1 cellular context compared by ENCODE assay signal in the genomic region with DNA sequence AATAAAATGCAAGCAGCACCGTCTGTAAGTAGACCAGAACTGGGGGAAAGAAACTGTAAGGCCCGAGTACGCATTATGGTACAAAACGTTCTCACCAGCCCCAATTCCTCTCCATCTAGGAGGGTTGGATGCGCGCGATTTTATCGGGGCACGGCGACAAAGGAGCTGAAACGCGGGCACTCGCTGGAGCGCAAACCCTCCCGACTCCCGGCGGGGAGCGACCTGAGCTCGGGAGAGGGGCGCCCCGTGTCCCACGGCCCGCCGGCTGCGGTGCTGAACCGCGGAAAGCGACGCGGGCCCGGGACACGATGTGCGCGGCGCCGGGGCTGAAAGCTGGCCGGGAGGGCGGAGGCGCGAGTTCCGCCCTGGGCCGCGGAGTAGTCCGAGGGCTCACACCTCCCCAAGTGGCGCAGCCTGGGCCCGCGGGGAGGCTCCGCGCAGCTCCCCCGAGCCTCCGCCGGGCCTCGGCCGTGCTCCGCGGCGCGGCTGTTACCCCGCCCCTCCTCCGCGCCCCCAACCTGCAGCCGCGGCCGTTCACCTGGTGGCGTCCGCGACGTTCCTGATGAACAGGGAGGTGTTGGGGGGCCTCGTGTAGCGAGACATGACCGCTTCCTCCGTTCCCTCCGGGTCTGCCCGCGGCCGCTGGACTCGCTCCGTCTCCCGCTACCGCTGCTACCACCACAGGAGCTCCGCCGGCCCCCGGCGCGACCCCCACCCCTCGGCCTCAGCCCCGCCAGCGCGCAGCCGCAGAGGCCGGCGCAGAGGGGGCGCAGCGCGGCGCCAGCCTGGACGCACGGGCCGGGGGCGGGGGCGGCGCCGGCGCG.
TF ChIP-seq lines count a peak whose summit lies in the region.

Gene SRSF12, minus strand, starts transcription at position 787 of the 824 bp plus-strand sequence. Its CDS starts 184 bp downstream, at position 603.

TF ChIP-seq in HepG2, 621 proteins besides CTCF, POLR2A, EP300 and RAD21 (continued from another document and continues in another):
- TF ChIP-seq FOXK1 (CRISPR knock-in tag; IDR thresholded peaks at IDR 0.05; ENCODE audit: borderline replicate concordance, low read depth), result no peak
- peak; percentile 23 for TF ChIP-seq ZNF574 (CRISPR knock-in tag; IDR thresholded peaks at IDR 0.05)
- TF ChIP-seq ZMYM2 (CRISPR knock-in tag; IDR thresholded peaks at IDR 0.05), result no peak
- no peak for TF ChIP-seq SIX1 (CRISPR knock-in tag; IDR thresholded peaks at IDR 0.05; ENCODE audit: borderline replicate concordance)
- no peak for TF ChIP-seq ZSCAN30 (CRISPR knock-in tag; IDR thresholded peaks at IDR 0.05)
- peak; percentile 35; the same call in 1 of the 2 replicates for TF ChIP-seq MEIS2 (CRISPR knock-in tag; IDR thresholded peaks at IDR 0.05)
- no peak for TF ChIP-seq ZNF558 (CRISPR knock-in tag; IDR thresholded peaks at IDR 0.05; ENCODE audit: borderline replicate concordance)
- TF ChIP-seq ATAD3A (CRISPR knock-in tag; IDR thresholded peaks at IDR 0.05), result no peak
- TF ChIP-seq, protein P1, sequence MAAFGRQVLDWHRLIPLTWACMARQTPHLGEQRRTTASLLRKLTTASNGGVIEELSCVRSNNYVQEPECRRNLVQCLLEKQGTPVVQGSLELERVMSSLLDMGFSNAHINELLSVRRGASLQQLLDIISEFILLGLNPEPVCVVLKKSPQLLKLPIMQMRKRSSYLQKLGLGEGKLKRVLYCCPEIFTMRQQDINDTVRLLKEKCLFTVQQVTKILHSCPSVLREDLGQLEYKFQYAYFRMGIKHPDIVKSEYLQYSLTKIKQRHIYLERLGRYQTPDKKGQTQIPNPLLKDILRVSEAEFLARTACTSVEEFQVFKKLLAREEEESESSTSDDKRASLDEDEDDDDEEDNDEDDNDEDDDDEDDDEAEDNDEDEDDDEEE (CRISPR knock-in tag; IDR thresholded peaks at IDR 0.05), result peak; percentile 36; the same call in 1 of the 2 replicates
- TF ChIP-seq ZNF333 (CRISPR knock-in tag; IDR thresholded peaks at IDR 0.05; ENCODE audit: borderline replicate concordance), result no peak
- TF ChIP-seq ZMYM3 (CRISPR knock-in tag; IDR thresholded peaks at IDR 0.05), result no peak
- no peak for TF ChIP-seq CEBPB (IDR thresholded peaks at IDR 0.05; ENCODE audit: borderline replicate concordance, low read depth, low read length)
- 0 out of 2 replicates have a peak, but pooled peaks have one; percentile 26 for TF ChIP-seq TMF1 (CRISPR knock-in tag; IDR thresholded peaks at IDR 0.05; ENCODE audit: low read depth)
- TF ChIP-seq SIN3B (IDR thresholded peaks at IDR 0.05; ENCODE audit: low read length), result no peak
- TF ChIP-seq ZMYM4 (CRISPR knock-in tag; IDR thresholded peaks at IDR 0.05), result peak; percentile 51; the same call in 1 of the 2 replicates
- TF ChIP-seq TCF7L2 (IDR thresholded peaks at IDR 0.05; ENCODE audit: low read depth, low read length), result no peak
- TF ChIP-seq ZNF782 (CRISPR knock-in tag; IDR thresholded peaks at IDR 0.05; ENCODE audit: borderline replicate concordance), result no peak
- TF ChIP-seq ZNF101 (CRISPR knock-in tag; IDR thresholded peaks at IDR 0.05; ENCODE audit: borderline replicate concordance, low read depth), result no peak
- TF ChIP-seq TRIM24 (CRISPR knock-in tag; IDR thresholded peaks at IDR 0.05), result no peak
- no peak for TF ChIP-seq MAFG (CRISPR knock-in tag; IDR thresholded peaks at IDR 0.05)
- TF ChIP-seq SUZ12 (IDR thresholded peaks at IDR 0.05; ENCODE audit: low read depth, low read length), result no peak
- TF ChIP-seq PCBP2 (optimal IDR thresholded peaks at IDR 0.05; ENCODE audit: low read depth, low read length, poor library complexity, severe bottlenecking), result no peak
- no peak for TF ChIP-seq WIZ (CRISPR knock-in tag; IDR thresholded peaks at IDR 0.05)
- no peak for TF ChIP-seq HNF4A (CRISPR knock-in tag; IDR thresholded peaks at IDR 0.05)
- TF ChIP-seq POGK (CRISPR knock-in tag; conservative IDR thresholded peaks at IDR 0.05), result no peak
- no peak for TF ChIP-seq ZNF232 (CRISPR knock-in tag; IDR thresholded peaks at IDR 0.05; ENCODE audit: borderline replicate concordance)
- TF ChIP-seq GFI1 (CRISPR knock-in tag; IDR thresholded peaks at IDR 0.05; ENCODE audit: borderline replicate concordance), result no peak
- TF ChIP-seq ZNF713 (CRISPR knock-in tag; IDR thresholded peaks at IDR 0.05), result no peak
- no peak for TF ChIP-seq SNAI1 (CRISPR knock-in tag; IDR thresholded peaks at IDR 0.05; ENCODE audit: borderline replicate concordance)
- no peak for TF ChIP-seq RXRA (CRISPR knock-in tag; IDR thresholded peaks at IDR 0.05)
- TF ChIP-seq ZNF33A (CRISPR knock-in tag; IDR thresholded peaks at IDR 0.05; ENCODE audit: borderline replicate concordance), result no peak
- 0 out of 2 replicates have a peak, but pooled peaks have one; percentile 10 for TF ChIP-seq FOXC1 (CRISPR knock-in tag; IDR thresholded peaks at IDR 0.05; ENCODE audit: borderline replicate concordance)
- TF ChIP-seq MYNN (CRISPR knock-in tag; IDR thresholded peaks at IDR 0.05; ENCODE audit: low read depth), result no peak
- TF ChIP-seq MTA1 (CRISPR knock-in tag; IDR thresholded peaks at IDR 0.05; ENCODE audit: borderline replicate concordance), result peak; percentile 9; the same call in 1 of the 2 replicates
- no peak for TF ChIP-seq ZBTB3 (CRISPR knock-in tag; IDR thresholded peaks at IDR 0.05; ENCODE audit: borderline replicate concordance, low read depth)
- TF ChIP-seq, protein P2, sequence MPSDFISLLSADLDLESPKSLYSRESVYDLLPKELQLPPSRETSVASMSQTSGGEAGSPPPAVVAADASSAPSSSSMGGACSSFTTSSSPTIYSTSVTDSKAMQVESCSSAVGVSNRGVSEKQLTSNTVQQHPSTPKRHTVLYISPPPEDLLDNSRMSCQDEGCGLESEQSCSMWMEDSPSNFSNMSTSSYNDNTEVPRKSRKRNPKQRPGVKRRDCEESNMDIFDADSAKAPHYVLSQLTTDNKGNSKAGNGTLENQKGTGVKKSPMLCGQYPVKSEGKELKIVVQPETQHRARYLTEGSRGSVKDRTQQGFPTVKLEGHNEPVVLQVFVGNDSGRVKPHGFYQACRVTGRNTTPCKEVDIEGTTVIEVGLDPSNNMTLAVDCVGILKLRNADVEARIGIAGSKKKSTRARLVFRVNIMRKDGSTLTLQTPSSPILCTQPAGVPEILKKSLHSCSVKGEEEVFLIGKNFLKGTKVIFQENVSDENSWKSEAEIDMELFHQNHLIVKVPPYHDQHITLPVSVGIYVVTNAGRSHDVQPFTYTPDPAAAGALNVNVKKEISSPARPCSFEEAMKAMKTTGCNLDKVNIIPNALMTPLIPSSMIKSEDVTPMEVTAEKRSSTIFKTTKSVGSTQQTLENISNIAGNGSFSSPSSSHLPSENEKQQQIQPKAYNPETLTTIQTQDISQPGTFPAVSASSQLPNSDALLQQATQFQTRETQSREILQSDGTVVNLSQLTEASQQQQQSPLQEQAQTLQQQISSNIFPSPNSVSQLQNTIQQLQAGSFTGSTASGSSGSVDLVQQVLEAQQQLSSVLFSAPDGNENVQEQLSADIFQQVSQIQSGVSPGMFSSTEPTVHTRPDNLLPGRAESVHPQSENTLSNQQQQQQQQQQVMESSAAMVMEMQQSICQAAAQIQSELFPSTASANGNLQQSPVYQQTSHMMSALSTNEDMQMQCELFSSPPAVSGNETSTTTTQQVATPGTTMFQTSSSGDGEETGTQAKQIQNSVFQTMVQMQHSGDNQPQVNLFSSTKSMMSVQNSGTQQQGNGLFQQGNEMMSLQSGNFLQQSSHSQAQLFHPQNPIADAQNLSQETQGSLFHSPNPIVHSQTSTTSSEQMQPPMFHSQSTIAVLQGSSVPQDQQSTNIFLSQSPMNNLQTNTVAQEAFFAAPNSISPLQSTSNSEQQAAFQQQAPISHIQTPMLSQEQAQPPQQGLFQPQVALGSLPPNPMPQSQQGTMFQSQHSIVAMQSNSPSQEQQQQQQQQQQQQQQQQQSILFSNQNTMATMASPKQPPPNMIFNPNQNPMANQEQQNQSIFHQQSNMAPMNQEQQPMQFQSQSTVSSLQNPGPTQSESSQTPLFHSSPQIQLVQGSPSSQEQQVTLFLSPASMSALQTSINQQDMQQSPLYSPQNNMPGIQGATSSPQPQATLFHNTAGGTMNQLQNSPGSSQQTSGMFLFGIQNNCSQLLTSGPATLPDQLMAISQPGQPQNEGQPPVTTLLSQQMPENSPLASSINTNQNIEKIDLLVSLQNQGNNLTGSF (CRISPR knock-in tag; IDR thresholded peaks at IDR 0.05), result no peak
- no peak for TF ChIP-seq NPAS2 (CRISPR knock-in tag; IDR thresholded peaks at IDR 0.05; ENCODE audit: borderline replicate concordance)
- peak; percentile 45 to 76; a peak in 2 of 4 replicates for TF ChIP-seq HMGXB4 (CRISPR knock-in tag; IDR thresholded peaks at IDR 0.05; ENCODE audit: borderline replicate concordance in 1 of 2, low read depth in 1 of 2)
- no peak for TF ChIP-seq GATAD1 (CRISPR knock-in tag; IDR thresholded peaks at IDR 0.05)
- no peak for TF ChIP-seq BRD4 (CRISPR knock-in tag; IDR thresholded peaks at IDR 0.05)
- 0 out of 2 replicates have a peak, but pooled peaks have one; percentile 31 for TF ChIP-seq ZNF556 (CRISPR knock-in tag; IDR thresholded peaks at IDR 0.05; ENCODE audit: borderline replicate concordance)
- peak; percentile 11; the same call in 1 of the 2 replicates for TF ChIP-seq TAF1 (CRISPR knock-in tag; IDR thresholded peaks at IDR 0.05)
- no peak; the same call in 1 of the 2 replicates for TF ChIP-seq RELA (CRISPR knock-in tag; IDR thresholded peaks at IDR 0.05)
- no peak for TF ChIP-seq CBX1 (IDR thresholded peaks at IDR 0.05; ENCODE audit: low read depth)
- TF ChIP-seq, protein P3, sequence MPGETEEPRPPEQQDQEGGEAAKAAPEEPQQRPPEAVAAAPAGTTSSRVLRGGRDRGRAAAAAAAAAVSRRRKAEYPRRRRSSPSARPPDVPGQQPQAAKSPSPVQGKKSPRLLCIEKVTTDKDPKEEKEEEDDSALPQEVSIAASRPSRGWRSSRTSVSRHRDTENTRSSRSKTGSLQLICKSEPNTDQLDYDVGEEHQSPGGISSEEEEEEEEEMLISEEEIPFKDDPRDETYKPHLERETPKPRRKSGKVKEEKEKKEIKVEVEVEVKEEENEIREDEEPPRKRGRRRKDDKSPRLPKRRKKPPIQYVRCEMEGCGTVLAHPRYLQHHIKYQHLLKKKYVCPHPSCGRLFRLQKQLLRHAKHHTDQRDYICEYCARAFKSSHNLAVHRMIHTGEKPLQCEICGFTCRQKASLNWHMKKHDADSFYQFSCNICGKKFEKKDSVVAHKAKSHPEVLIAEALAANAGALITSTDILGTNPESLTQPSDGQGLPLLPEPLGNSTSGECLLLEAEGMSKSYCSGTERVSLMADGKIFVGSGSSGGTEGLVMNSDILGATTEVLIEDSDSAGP (CRISPR knock-in tag; IDR thresholded peaks at IDR 0.05; ENCODE audit: borderline replicate concordance), result 0 out of 2 replicates have a peak, but pooled peaks have one; percentile 45
- no peak for TF ChIP-seq EZH2 (conservative IDR thresholded peaks at IDR 0.05; ENCODE audit: low read depth, low read length)
- peak; percentile 80 for TF ChIP-seq ZBTB38 (CRISPR knock-in tag; IDR thresholded peaks at IDR 0.05)
- no peak for TF ChIP-seq ZNF235 (CRISPR knock-in tag; IDR thresholded peaks at IDR 0.05; ENCODE audit: borderline replicate concordance)
- no peak for TF ChIP-seq ZNF430 (CRISPR knock-in tag; IDR thresholded peaks at IDR 0.05)
- TF ChIP-seq KDM5B (CRISPR knock-in tag; IDR thresholded peaks at IDR 0.05; ENCODE audit: borderline replicate concordance), result peak; percentile 69; the same call in 1 of the 2 replicates
- TF ChIP-seq SALL2 (CRISPR knock-in tag; IDR thresholded peaks at IDR 0.05), result 0 out of 2 replicates have a peak, but pooled peaks have one; percentile 22
- no peak for TF ChIP-seq JUND (CRISPR knock-in tag; IDR thresholded peaks at IDR 0.05)
- no peak for TF ChIP-seq ZNF761 (CRISPR knock-in tag; conservative IDR thresholded peaks at IDR 0.05)
- TF ChIP-seq ZNF251 (CRISPR knock-in tag; IDR thresholded peaks at IDR 0.05), result no peak
